ENCODE assay signal across 9 cellular contexts in the genomic region with DNA sequence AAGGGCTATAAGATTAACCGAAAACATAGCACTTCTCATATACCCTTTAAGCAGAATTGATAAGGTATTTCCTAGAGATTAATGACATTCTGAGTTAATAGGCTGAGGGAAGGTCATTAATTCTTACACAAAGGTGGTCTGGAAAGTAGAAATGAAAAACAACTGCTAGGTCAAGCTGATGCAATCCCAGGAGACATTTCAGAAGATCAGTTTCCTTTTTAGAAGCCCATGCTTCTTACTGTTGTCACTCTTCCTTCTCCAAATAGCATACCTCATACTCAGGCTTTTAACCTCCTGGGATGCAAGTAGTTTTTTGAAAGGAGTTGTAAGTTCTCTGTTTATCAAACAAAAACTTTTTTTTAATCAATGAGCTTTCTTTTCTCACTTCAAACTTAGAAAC. TPM values are rescaled to one million over a fixed set of nuclear protein-coding genes. Genes with fewer than 3 reads are reported as not detected.
A peak's percentile ranks its signal among the peaks of the same experiment; 100 is the strongest.
DNase-seq lines count a peak whose midpoint lies in the region; ATAC-seq, FAIRE-seq and TF ChIP-seq lines count a peak whose summit lies in the region.
"Had no signal": no experiment of that assay in that cellular context is flagged by ENCODE, and none has a peak within 500 bp of the region (broad histone marks: within the 10 kb centered on the region; RNA-seq: fewer than 3 reads in every experiment).

No MANE protein-coding gene starts in this region.

- H3K4me3 ChIP-seq in HepG2 (replicated peaks in 1 of 3; ENCODE audit: insufficient read depth in 1 of 3, low read depth in 2 of 3, low read length in 3 of 3) (no peak overlapping the region), right lobe of liver (no peak overlapping the region), vagina (no peak overlapping the region)

- WGBS in HepG2 (ENCODE audit: low lambda C conversion rate) = 100% methylated on average over 1 of the region's 1 CpG
- WGBS in right lobe of liver (ENCODE audit: insufficient coverage, low coverage, low lambda C conversion rate, missing lambda C conversion rate) = 38% methylated on average over 1 of the region's 1 CpG

- no TSS peak for BruUV-seq in HepG2 (replicated peaks; lab: Mats Ljungman, UMichigan)

- H3K4me3 Mint-ChIP-seq in activated T-helper 17 cell treated with anti-CD3 and anti-CD28 coated beads, Interleukin-2, amount 50 U/mL, for 72 hours = peak overlapping the region; percentile 5

- TF ChIP-seq POLR2A in HepG2 (IDR thresholded peaks at IDR 0.05; ENCODE audit: insufficient read depth in 1 of 2, low read depth in 2 of 2, low read length in 2 of 2) = no peak
- no peak for TF ChIP-seq POLR2A in right lobe of liver (IDR thresholded peaks at IDR 0.05)
- no peak for TF ChIP-seq POLR2A in vagina (IDR thresholded peaks at IDR 0.05)

- peak overlapping the region; percentile 76 for H2AFZ ChIP-seq in HepG2 (ENCODE audit: low read length)

- peak overlapping the region; percentile 65 for H3K27ac Mint-ChIP-seq in activated T-helper 17 cell treated with anti-CD3 and anti-CD28 coated beads, Interleukin-2, amount 50 U/mL, for 72 hours

- H3K9me3 Mint-ChIP-seq in activated T-helper 17 cell treated with anti-CD3 and anti-CD28 coated beads, Interleukin-2, amount 50 U/mL, for 72 hours = no peaks in the 10 kb centered on the region

- in situ Hi-C loops in HepG2 (cut with HindIII; ENCODE audit: extremely low pct_ligation_motif_present, low pct_unique_long_range_greater_than_20kb) = no loop called here

- H3K9ac ChIP-seq in HepG2 (ENCODE audit: insufficient read depth, low read depth, low read length) = no peak overlapping the region

- no peaks in the 10 kb centered on the region for H3K36me3 Mint-ChIP-seq in activated T-helper 17 cell treated with anti-CD3 and anti-CD28 coated beads, Interleukin-2, amount 50 U/mL, for 72 hours (ENCODE audit: low read depth)

- peaks cover 9% of the 10 kb centered on the region for H3K4me1 Mint-ChIP-seq in activated T-helper 17 cell treated with anti-CD3 and anti-CD28 coated beads, Interleukin-2, amount 50 U/mL, for 72 hours

- H3K9me3 ChIP-seq in HepG2 (ENCODE audit: low read length) (no peaks in the 10 kb centered on the region), right lobe of liver (no peaks in the 10 kb centered on the region), vagina (no peaks in the 10 kb centered on the region)

- no peak for TF ChIP-seq CTCF in HepG2 (CRISPR knock-in tag; IDR thresholded peaks at IDR 0.05)
- TF ChIP-seq CTCF in right lobe of liver (IDR thresholded peaks at IDR 0.05) = no peak
- TF ChIP-seq CTCF in vagina (IDR thresholded peaks at IDR 0.05) = no peak

- no peaks in the 10 kb centered on the region for H3K27me3 Mint-ChIP-seq in activated T-helper 17 cell treated with anti-CD3 and anti-CD28 coated beads, Interleukin-2, amount 50 U/mL, for 72 hours

- intact Hi-C loops in HepG2 (cut with micrococcal nuclease; ENCODE audit: unreplicated experiment) = no loop called here
- intact Hi-C loops in right lobe of liver (cut with DNase I) = no loop called here
- intact Hi-C loops in vagina (cut with DNase I) = no loop called here

- ATAC-seq in HepG2 = no peak
- no peak for ATAC-seq in right lobe of liver
- ATAC-seq in HG03175 (IDR thresholded peaks at IDR 0.05; ENCODE audit: unreplicated experiment) = peak; percentile 28
- ATAC-seq in activated T-helper 17 cell treated with anti-CD3 and anti-CD28 coated beads, Interleukin-2, amount 50 U/mL, for 72 hours (replicated peaks) = no peak

- H3K4me1 ChIP-seq in HepG2 (ENCODE audit: insufficient read depth, low read length) = peaks cover 66% of the 10 kb centered on the region
- H3K4me1 ChIP-seq in right lobe of liver = peaks cover 0 to 43% (median 10%) of the 10 kb centered on the region in 4 donors
- peaks cover 57% of the 10 kb centered on the region for H3K4me1 ChIP-seq in vagina

- H3K27me3 ChIP-seq in HepG2 (ENCODE audit: control insufficient read depth in 1 of 2, insufficient read depth in 2 of 2, low read length in 2 of 2) (no peaks in the 10 kb centered on the region), right lobe of liver (no peaks in the 10 kb centered on the region), vagina (no peaks in the 10 kb centered on the region)

- no peak for FAIRE-seq in HepG2 (lab: Jason Lieb, UNC)

- no peaks in the 10 kb centered on the region for H4K20me1 ChIP-seq in HepG2 (ENCODE audit: insufficient read depth, low read length)

- H3K36me3 ChIP-seq in HepG2 (replicated peaks in 1 of 2; ENCODE audit: control insufficient read depth in 1 of 2, insufficient read depth in 2 of 2, low read length in 2 of 2) (no peaks in the 10 kb centered on the region), right lobe of liver (no peaks in the 10 kb centered on the region), vagina (no peaks in the 10 kb centered on the region)

- TF ChIP-seq RAD21 in HepG2 (CRISPR knock-in tag; IDR thresholded peaks at IDR 0.05) = no peak

- H3K27ac ChIP-seq in HepG2 (ENCODE audit: extremely low read length, insufficient read depth, low read length) (peak overlapping the region; percentile 32), right lobe of liver (no peak overlapping the region), vagina (peak overlapping the region; percentile 6)

- TF ChIP-seq EP300 in HepG2 (IDR thresholded peaks at IDR 0.05; ENCODE audit: low read depth in 2 of 2, low read length in 2 of 2) (no peak), HepG2 (CRISPR knock-in tag; IDR thresholded peaks at IDR 0.05; ENCODE audit: borderline replicate concordance) (no peak)

- POLR2A ChIA-PET in HepG2 (lab: Yijun Ruan, JAX) = interaction anchor here (1.2 to 1.9 kb wide), 4 partner anchors 8 to 155 kb away, joined by 3 to 8 read pairs (median 4); a partner anchor contains a TSS

- no peaks in the 10 kb centered on the region for H3K79me2 ChIP-seq in HepG2 (ENCODE audit: insufficient read depth, low read length)

- DNase-seq in HepG2 (ENCODE audit: low spot score) (no peak), right lobe of liver (no peak), vagina (ENCODE audit: extremely low spot score in 2 of 2) (no peak), NCI-H2081 treated with DMSO at 0.1 percent for 48 hours (lab: John Stamatoyannopoulos, UW) (no peak), NCI-H226 (no peak), anterior cingulate cortex (lab: John Stamatoyannopoulos, UW) (no peak)
- DNase-seq: amniotic stem cell had no signal

- H3K4me2 ChIP-seq in HepG2 (ENCODE audit: low read depth, low read length) = no peak overlapping the region

- CTCF ChIA-PET in HepG2 (lab: Yijun Ruan, JAX; ENCODE audit: low intra/inter-chr PET ratio, low total read pairs) = no interaction called here

TF ChIP-seq in HepG2, 621 proteins besides CTCF, POLR2A, EP300 and RAD21 (continues in another document):
- no peak for TF ChIP-seq ZFP36 (IDR thresholded peaks at IDR 0.05; ENCODE audit: borderline replicate concordance, low read depth, low read length, partially characterized antibody)

RNA-seq across cellular contexts. Expression of a gene that starts 8.8 kb away (rescaled TPM):
- total RNA-seq in HepG2 (2016; rRNA removed; fragmentation: Illumina TruSeq; extraction: Trizol) = 8.1 and 10.2 TPM in 2 replicates
- total RNA-seq in HepG2 (2016; cell fraction: cytosol; rRNA removed; fragmentation: Illumina TruSeq; extraction: Trizol; ENCODE audit: low read depth) = 1.0 and 1.1 TPM in 2 replicates
- 7.7 and 10.2 TPM in 2 replicates for total RNA-seq in HepG2 (2016; cell fraction: insoluble cytoplasmic fraction; rRNA removed; fragmentation: Illumina TruSeq; extraction: Trizol)
- 2.4 and 3.3 TPM in 2 replicates for total RNA-seq in HepG2 (2016; cell fraction: membrane; rRNA removed; fragmentation: Illumina TruSeq; extraction: Trizol)
- total RNA-seq in HepG2 (2016; cell fraction: nucleus; rRNA removed; fragmentation: Illumina TruSeq; extraction: Trizol) = 5.5 and 5.9 TPM in 2 replicates
- polyA plus RNA-seq in HepG2 (2011; rRNA removed) = 166 and 187 TPM in 2 replicates
- polyA plus RNA-seq in HepG2 (2011; cell fraction: cytosol; rRNA removed) = 125 and 126 TPM in 2 replicates
- 122 and 131 TPM in 2 replicates for polyA plus RNA-seq in HepG2 (2011; cell fraction: nucleus; rRNA removed)
- 68.2 and 110 TPM in 2 replicates for polyA plus RNA-seq in HepG2 (2012)
- 0.85 and 0.89 TPM in 2 replicates for polyA plus RNA-seq in HepG2 (2016; cell fraction: cytosol; fragmentation: Illumina TruSeq; extraction: Trizol; ENCODE audit: low read depth)
- 13.3 and 13.4 TPM in 2 replicates for polyA plus RNA-seq in HepG2 (2016; cell fraction: insoluble cytoplasmic fraction; fragmentation: Illumina TruSeq; extraction: Trizol; ENCODE audit: low read depth)
- polyA plus RNA-seq in HepG2 (2016; cell fraction: membrane; fragmentation: Illumina TruSeq; extraction: Trizol; ENCODE audit: low read depth) = 1.5 and 2.1 TPM in 2 replicates
- 8.6 and 9.7 TPM in 2 replicates for polyA plus RNA-seq in HepG2 (2016; cell fraction: nucleus; fragmentation: Illumina TruSeq; extraction: Trizol; ENCODE audit: insufficient read depth, low read depth)
- polyA minus RNA-seq in HepG2 (2011; rRNA and poly(A)+ RNA removed; ENCODE audit: low replicate concordance) = 0.05 and 92.6 TPM in 2 replicates
- 131 and 135 TPM in 2 replicates for polyA minus RNA-seq in HepG2 (2011; cell fraction: cytosol; rRNA and poly(A)+ RNA removed)
- polyA minus RNA-seq in HepG2 (2011; cell fraction: nucleus; rRNA and poly(A)+ RNA removed) = 134 and 197 TPM in 2 replicates
- total RNA-seq in right lobe of liver = 10 to 100 TPM in 1 of 6 experiments, 1 to 10 TPM in 4, under 1 TPM in 1; 0.97 to 10.8 (median 3.6) TPM
- under 1 TPM; 0.35 to 0.50 TPM for total RNA-seq in activated T-helper 17 cell treated with anti-CD3 and anti-CD28 coated beads, Interleukin-2, amount 50 U/mL, for 72 hours
- 41.5 TPM for total RNA-seq in vagina

Comparison
In these comparisons a context has a peak if more than half of its experiments do, and no peak if none do; other contexts are left out.
1. H3K27ac ChIP-seq: peak in HepG2 (single experiment) and vagina (single experiment); none in right lobe of liver (0 of 3).